Comparison of ENCODE assay signal across 2 cellular contexts in the genomic region with DNA sequence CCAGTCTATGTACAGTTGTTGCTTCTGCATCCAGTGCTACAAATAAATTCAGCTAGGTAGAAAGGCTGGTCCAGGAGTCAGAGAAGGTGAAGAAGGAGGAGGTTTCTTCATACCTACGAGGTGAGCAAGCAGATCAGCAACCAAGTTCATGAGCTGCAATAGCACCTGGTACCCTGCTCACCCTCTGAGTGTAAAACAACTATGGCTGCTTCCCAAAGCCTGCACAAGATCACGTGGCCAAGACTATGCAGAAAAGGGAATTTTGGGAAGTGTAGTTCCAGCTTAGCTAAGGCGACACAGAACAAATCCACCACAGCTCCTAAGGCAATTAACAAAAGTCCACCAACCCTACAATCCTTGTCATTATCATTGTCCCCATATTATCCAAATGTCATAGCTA.
A peak's percentile ranks its signal among the peaks of the same experiment; 100 is the strongest.
TF ChIP-seq lines count a peak whose summit lies in the region.

No MANE protein-coding gene starts in this region.

TF ChIP-seq in HepG2, 621 proteins besides CTCF, POLR2A, EP300 and RAD21 (continued from another document):
- TF ChIP-seq SOX5 (CRISPR knock-in tag; IDR thresholded peaks at IDR 0.05; ENCODE audit: borderline replicate concordance) (no peak), ZNF468 (CRISPR knock-in tag; IDR thresholded peaks at IDR 0.05) (no peak), ZNF3 (CRISPR knock-in tag; IDR thresholded peaks at IDR 0.05) (no peak), AKAP8 (CRISPR knock-in tag; IDR thresholded peaks at IDR 0.05) (no peak), ZNF143 (CRISPR knock-in tag; IDR thresholded peaks at IDR 0.05) (peak; percentile 58; the same call in 1 of the 2 replicates), ZFP36L1 (CRISPR knock-in tag; IDR thresholded peaks at IDR 0.05) (no peak)
- TF ChIP-seq, protein P1, sequence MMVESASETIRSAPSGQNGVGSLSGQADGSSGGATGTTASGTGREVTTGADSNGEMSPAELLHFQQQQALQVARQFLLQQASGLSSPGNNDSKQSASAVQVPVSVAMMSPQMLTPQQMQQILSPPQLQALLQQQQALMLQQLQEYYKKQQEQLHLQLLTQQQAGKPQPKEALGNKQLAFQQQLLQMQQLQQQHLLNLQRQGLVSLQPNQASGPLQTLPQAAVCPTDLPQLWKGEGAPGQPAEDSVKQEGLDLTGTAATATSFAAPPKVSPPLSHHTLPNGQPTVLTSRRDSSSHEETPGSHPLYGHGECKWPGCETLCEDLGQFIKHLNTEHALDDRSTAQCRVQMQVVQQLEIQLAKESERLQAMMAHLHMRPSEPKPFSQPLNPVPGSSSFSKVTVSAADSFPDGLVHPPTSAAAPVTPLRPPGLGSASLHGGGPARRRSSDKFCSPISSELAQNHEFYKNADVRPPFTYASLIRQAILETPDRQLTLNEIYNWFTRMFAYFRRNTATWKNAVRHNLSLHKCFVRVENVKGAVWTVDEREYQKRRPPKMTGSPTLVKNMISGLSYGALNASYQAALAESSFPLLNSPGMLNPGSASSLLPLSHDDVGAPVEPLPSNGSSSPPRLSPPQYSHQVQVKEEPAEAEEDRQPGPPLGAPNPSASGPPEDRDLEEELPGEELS (CRISPR knock-in tag; IDR thresholded peaks at IDR 0.05), result no peak

TF ChIP-seq in SK-N-SH treated with all-trans-retinoic acid at 6 μM for 48 hours, 23 proteins besides CTCF, POLR2A, EP300 and RAD21 (continued from another document):
- TF ChIP-seq, protein P2, sequence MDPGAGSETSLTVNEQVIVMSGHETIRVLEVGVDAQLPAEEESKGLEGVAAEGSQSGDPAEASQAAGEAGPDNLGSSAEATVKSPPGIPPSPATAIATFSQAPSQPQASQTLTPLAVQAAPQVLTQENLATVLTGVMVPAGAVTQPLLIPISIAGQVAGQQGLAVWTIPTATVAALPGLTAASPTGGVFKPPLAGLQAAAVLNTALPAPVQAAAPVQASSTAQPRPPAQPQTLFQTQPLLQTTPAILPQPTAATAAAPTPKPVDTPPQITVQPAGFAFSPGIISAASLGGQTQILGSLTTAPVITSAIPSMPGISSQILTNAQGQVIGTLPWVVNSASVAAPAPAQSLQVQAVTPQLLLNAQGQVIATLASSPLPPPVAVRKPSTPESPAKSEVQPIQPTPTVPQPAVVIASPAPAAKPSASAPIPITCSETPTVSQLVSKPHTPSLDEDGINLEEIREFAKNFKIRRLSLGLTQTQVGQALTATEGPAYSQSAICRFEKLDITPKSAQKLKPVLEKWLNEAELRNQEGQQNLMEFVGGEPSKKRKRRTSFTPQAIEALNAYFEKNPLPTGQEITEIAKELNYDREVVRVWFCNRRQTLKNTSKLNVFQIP (CRISPR knock-in tag; IDR thresholded peaks at IDR 0.05; ENCODE audit: borderline replicate concordance, low read depth), result no peak
- no peak for TF ChIP-seq ISL1 (CRISPR knock-in tag; IDR thresholded peaks at IDR 0.05)
- TF ChIP-seq, protein P3, sequence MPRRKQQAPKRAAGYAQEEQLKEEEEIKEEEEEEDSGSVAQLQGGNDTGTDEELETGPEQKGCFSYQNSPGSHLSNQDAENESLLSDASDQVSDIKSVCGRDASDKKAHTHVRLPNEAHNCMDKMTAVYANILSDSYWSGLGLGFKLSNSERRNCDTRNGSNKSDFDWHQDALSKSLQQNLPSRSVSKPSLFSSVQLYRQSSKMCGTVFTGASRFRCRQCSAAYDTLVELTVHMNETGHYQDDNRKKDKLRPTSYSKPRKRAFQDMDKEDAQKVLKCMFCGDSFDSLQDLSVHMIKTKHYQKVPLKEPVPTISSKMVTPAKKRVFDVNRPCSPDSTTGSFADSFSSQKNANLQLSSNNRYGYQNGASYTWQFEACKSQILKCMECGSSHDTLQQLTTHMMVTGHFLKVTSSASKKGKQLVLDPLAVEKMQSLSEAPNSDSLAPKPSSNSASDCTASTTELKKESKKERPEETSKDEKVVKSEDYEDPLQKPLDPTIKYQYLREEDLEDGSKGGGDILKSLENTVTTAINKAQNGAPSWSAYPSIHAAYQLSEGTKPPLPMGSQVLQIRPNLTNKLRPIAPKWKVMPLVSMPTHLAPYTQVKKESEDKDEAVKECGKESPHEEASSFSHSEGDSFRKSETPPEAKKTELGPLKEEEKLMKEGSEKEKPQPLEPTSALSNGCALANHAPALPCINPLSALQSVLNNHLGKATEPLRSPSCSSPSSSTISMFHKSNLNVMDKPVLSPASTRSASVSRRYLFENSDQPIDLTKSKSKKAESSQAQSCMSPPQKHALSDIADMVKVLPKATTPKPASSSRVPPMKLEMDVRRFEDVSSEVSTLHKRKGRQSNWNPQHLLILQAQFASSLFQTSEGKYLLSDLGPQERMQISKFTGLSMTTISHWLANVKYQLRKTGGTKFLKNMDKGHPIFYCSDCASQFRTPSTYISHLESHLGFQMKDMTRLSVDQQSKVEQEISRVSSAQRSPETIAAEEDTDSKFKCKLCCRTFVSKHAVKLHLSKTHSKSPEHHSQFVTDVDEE (CRISPR knock-in tag; IDR thresholded peaks at IDR 0.05), result no peak
- TF ChIP-seq ZNF565 (CRISPR knock-in tag; conservative IDR thresholded peaks at IDR 0.05; ENCODE audit: low read depth), result no peak
- no peak for TF ChIP-seq GLIS3 (CRISPR knock-in tag; IDR thresholded peaks at IDR 0.05)
- TF ChIP-seq, protein P4, sequence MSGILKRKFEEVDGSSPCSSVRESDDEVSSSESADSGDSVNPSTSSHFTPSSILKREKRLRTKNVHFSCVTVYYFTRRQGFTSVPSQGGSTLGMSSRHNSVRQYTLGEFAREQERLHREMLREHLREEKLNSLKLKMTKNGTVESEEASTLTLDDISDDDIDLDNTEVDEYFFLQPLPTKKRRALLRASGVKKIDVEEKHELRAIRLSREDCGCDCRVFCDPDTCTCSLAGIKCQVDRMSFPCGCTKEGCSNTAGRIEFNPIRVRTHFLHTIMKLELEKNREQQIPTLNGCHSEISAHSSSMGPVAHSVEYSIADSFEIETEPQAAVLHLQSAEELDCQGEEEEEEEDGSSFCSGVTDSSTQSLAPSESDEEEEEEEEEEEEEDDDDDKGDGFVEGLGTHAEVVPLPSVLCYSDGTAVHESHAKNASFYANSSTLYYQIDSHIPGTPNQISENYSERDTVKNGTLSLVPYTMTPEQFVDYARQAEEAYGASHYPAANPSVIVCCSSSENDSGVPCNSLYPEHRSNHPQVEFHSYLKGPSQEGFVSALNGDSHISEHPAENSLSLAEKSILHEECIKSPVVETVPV (CRISPR knock-in tag; IDR thresholded peaks at IDR 0.05), result no peak
